In genomic region chr1:225891229-225891972, GRCh38 we compare ENCODE assay signal across 1 cellular context.
TF ChIP-seq lines count a peak whose summit lies in the region.

No MANE protein-coding gene starts in this region.

TF ChIP-seq in WTC11, 78 proteins besides CTCF, POLR2A, EP300 and RAD21:
- TF ChIP-seq, protein P1, sequence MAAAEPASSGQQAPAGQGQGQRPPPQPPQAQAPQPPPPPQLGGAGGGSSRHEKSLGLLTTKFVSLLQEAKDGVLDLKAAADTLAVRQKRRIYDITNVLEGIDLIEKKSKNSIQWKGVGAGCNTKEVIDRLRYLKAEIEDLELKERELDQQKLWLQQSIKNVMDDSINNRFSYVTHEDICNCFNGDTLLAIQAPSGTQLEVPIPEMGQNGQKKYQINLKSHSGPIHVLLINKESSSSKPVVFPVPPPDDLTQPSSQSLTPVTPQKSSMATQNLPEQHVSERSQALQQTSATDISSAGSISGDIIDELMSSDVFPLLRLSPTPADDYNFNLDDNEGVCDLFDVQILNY (CRISPR knock-in tag; IDR thresholded peaks at IDR 0.05): no peak
- peak; percentile 70 for TF ChIP-seq GABPB1 (CRISPR knock-in tag; IDR thresholded peaks at IDR 0.05)
- TF ChIP-seq, protein P2, sequence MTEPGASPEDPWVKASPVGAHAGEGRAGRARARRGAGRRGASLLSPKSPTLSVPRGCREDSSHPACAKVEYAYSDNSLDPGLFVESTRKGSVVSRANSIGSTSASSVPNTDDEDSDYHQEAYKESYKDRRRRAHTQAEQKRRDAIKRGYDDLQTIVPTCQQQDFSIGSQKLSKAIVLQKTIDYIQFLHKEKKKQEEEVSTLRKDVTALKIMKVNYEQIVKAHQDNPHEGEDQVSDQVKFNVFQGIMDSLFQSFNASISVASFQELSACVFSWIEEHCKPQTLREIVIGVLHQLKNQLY (CRISPR knock-in tag; IDR thresholded peaks at IDR 0.05): no peak
- peak; percentile 71 for TF ChIP-seq ZNF121 (CRISPR knock-in tag; IDR thresholded peaks at IDR 0.05)
